ENCODE assay signal across 10 cellular contexts in the genomic region with DNA sequence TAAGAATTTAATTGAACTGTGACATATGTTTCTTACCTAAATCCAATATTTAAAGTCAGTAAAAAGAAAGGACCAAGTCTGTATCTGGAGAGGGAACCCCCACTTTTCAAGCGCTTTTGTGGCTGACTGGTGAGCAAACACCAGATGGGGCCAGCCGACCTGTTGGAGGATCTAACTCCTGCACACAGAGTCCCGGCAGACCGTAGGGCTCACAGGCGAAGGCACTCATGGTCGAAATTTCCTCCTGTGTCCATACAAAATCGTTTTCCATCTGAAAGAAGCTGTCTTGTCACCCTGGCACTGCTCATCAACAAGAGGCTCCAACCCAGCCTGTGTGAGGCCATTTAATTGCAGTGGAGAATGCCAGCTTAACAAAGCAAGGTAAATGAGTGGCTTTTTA.
DNase-seq lines count a peak whose midpoint lies in the region; ATAC-seq and TF ChIP-seq lines count a peak whose summit lies in the region.
"Had no signal": no experiment of that assay in that cellular context is flagged by ENCODE, and none has a peak within 500 bp of the region (broad histone marks: within the 10 kb centered on the region; RNA-seq: fewer than 3 reads in every experiment).

No MANE protein-coding gene starts in this region.

- H2AFZ ChIP-seq in GM23338: peak overlapping the region; percentile 87

- peak; percentile 36 for DNase-seq in GM23338 (ENCODE audit: low spot score)
- DNase-seq in activated CD4-positive, alpha-beta T cell treated with anti-CD3 and anti-CD28 coated beads for 48 hours: peak; percentile 63
- peak; percentile 52 for DNase-seq in activated naive CD8-positive, alpha-beta T cell treated with anti-CD3 and anti-CD28 coated beads for 36 hours
- peak; percentile 50 to 56 for DNase-seq in stimulated activated CD4-positive, alpha-beta T cell treated with anti-CD3 and anti-CD28 coated beads, Interleukin-2, amount 100 ng/mL, for 24 hours
- no peak for DNase-seq in GDM1 (lab: John Stamatoyannopoulos, UW)
- no peak for DNase-seq in superior temporal gyrus (ENCODE audit: extremely low spot score)
- DNase-seq in right atrium auricular region (ENCODE audit: low spot score): no peak
- DNase-seq in NCI-H524 treated with DMSO at 0.1 percent for 48 hours (lab: John Stamatoyannopoulos, UW): no peak
- DNase-seq: NCI-H510A had no signal

- H3K4me2 ChIP-seq in GM23338: no peak overlapping the region

- no peaks in the 10 kb centered on the region for H4K20me1 ChIP-seq in GM23338 (replicated peaks; ENCODE audit: insufficient read depth)

- no peak overlapping the region for H3K4me3 ChIP-seq in GM23338
- no peak overlapping the region for H3K4me3 ChIP-seq in right atrium auricular region

- peak; percentile 48 for ATAC-seq in GM23338

- H3K9me3 ChIP-seq in right atrium auricular region: no peaks in the 10 kb centered on the region

- peak; percentile 6 to 49; a peak in 2 of 4 replicates for TF ChIP-seq CTCF in GM23338 (conservative IDR thresholded peaks at IDR 0.05; ENCODE audit: low read depth in 2 of 2)
- TF ChIP-seq CTCF in right atrium auricular region (IDR thresholded peaks at IDR 0.05): no peak

- H3K36me3 ChIP-seq in GM23338 (ENCODE audit: insufficient read depth): no peaks in the 10 kb centered on the region
- H3K36me3 ChIP-seq in right atrium auricular region: no peaks in the 10 kb centered on the region

- H3K27ac Mint-ChIP-seq in GM23338: no peak overlapping the region
- H3K27ac Mint-ChIP-seq in activated naive CD8-positive, alpha-beta T cell treated with anti-CD3 and anti-CD28 coated beads for 36 hours: peak overlapping the region; percentile 89

- H3K27me3 Mint-ChIP-seq in GM23338 (ENCODE audit: insufficient read depth, low read depth, poor library complexity): no peaks in the 10 kb centered on the region
- no peaks in the 10 kb centered on the region for H3K27me3 Mint-ChIP-seq in activated naive CD8-positive, alpha-beta T cell treated with anti-CD3 and anti-CD28 coated beads for 36 hours

- no peaks in the 10 kb centered on the region for H3K9me3 Mint-ChIP-seq in GM23338
- H3K9me3 Mint-ChIP-seq in activated naive CD8-positive, alpha-beta T cell treated with anti-CD3 and anti-CD28 coated beads for 36 hours: peaks cover 2% of the 10 kb centered on the region

- H3K27ac ChIP-seq in GM23338 (ENCODE audit: low read depth): no peak overlapping the region
- no peak overlapping the region for H3K27ac ChIP-seq in right atrium auricular region
- H3K27ac ChIP-seq: C4-2B had no signal

- H3K27me3 ChIP-seq in GM23338 (ENCODE audit: insufficient read depth) (no peaks in the 10 kb centered on the region), right atrium auricular region (no peaks in the 10 kb centered on the region)

- peaks cover 8% of the 10 kb centered on the region; the same call in 2 of the 3 replicates for H3K4me1 Mint-ChIP-seq in GM23338
- peaks cover 74% of the 10 kb centered on the region for H3K4me1 Mint-ChIP-seq in activated naive CD8-positive, alpha-beta T cell treated with anti-CD3 and anti-CD28 coated beads for 36 hours

- no peaks in the 10 kb centered on the region for H3K79me2 ChIP-seq in GM23338 (replicated peaks; ENCODE audit: insufficient read depth)

- no peak overlapping the region for H3K4me3 Mint-ChIP-seq in GM23338
- H3K4me3 Mint-ChIP-seq in activated naive CD8-positive, alpha-beta T cell treated with anti-CD3 and anti-CD28 coated beads for 36 hours: peak overlapping the region; percentile 89

- H3K4me1 ChIP-seq in GM23338 (ENCODE audit: insufficient read depth) (no peaks in the 10 kb centered on the region), right atrium auricular region (no peaks in the 10 kb centered on the region)

- H3K9me2 ChIP-seq in GM23338 (ENCODE audit: insufficient read depth): 0 out of 2 replicates have a peak, but pooled peaks cover 3% of the 10 kb centered on the region

- H3K36me3 Mint-ChIP-seq in GM23338 (ENCODE audit: low read depth): no peaks in the 10 kb centered on the region
- peaks cover 22% of the 10 kb centered on the region for H3K36me3 Mint-ChIP-seq in activated naive CD8-positive, alpha-beta T cell treated with anti-CD3 and anti-CD28 coated beads for 36 hours

- no peaks in the 10 kb centered on the region for H3F3A ChIP-seq in GM23338 (replicated peaks; ENCODE audit: low read depth)

TF ChIP-seq in GM23338, 12 proteins besides CTCF, POLR2A, EP300 and RAD21 (continues in another document):
- TF ChIP-seq, protein P1, sequence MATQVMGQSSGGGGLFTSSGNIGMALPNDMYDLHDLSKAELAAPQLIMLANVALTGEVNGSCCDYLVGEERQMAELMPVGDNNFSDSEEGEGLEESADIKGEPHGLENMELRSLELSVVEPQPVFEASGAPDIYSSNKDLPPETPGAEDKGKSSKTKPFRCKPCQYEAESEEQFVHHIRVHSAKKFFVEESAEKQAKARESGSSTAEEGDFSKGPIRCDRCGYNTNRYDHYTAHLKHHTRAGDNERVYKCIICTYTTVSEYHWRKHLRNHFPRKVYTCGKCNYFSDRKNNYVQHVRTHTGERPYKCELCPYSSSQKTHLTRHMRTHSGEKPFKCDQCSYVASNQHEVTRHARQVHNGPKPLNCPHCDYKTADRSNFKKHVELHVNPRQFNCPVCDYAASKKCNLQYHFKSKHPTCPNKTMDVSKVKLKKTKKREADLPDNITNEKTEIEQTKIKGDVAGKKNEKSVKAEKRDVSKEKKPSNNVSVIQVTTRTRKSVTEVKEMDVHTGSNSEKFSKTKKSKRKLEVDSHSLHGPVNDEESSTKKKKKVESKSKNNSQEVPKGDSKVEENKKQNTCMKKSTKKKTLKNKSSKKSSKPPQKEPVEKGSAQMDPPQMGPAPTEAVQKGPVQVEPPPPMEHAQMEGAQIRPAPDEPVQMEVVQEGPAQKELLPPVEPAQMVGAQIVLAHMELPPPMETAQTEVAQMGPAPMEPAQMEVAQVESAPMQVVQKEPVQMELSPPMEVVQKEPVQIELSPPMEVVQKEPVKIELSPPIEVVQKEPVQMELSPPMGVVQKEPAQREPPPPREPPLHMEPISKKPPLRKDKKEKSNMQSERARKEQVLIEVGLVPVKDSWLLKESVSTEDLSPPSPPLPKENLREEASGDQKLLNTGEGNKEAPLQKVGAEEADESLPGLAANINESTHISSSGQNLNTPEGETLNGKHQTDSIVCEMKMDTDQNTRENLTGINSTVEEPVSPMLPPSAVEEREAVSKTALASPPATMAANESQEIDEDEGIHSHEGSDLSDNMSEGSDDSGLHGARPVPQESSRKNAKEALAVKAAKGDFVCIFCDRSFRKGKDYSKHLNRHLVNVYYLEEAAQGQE (IDR thresholded peaks at IDR 0.05; ENCODE audit: unreplicated experiment): no peak
- TF ChIP-seq EZH2 (IDR thresholded peaks at IDR 0.05; ENCODE audit: low read depth, unreplicated experiment) (no peak), ZNF331 (CRISPR knock-in tag; IDR thresholded peaks at IDR 0.05; ENCODE audit: low read depth) (no peak), CREB1 (CRISPR knock-in tag; IDR thresholded peaks at IDR 0.05; ENCODE audit: low read depth) (no peak), ZNF114 (CRISPR knock-in tag; IDR thresholded peaks at IDR 0.05) (no peak), STAT1 (IDR thresholded peaks at IDR 0.05; ENCODE audit: unreplicated experiment) (no peak), EZH2phosphoT487 (IDR thresholded peaks at IDR 0.05; ENCODE audit: unreplicated experiment) (no peak)

Comparison
In these comparisons a context has a peak if more than half of its experiments do, and no peak if none do; other contexts are left out.
1. DNase-seq: peak in GM23338 (single experiment), activated CD4-positive, alpha-beta T cell treated with anti-CD3 and anti-CD28 coated beads for 48 hours (single experiment), activated naive CD8-positive, alpha-beta T cell treated with anti-CD3 and anti-CD28 coated beads for 36 hours (single experiment) and stimulated activated CD4-positive, alpha-beta T cell treated with anti-CD3 and anti-CD28 coated beads, Interleukin-2, amount 100 ng/mL, for 24 hours (2 of 2); none in GDM1 (single experiment), superior temporal gyrus (single experiment), right atrium auricular region (single experiment) and NCI-H524 treated with DMSO at 0.1 percent for 48 hours (single experiment).
2. CTCF ChIP-seq: peak in GM23338 (2 of 2); none in right atrium auricular region (0 of 2).